ENCODE assay signal across 15 cellular contexts in the genomic region with DNA sequence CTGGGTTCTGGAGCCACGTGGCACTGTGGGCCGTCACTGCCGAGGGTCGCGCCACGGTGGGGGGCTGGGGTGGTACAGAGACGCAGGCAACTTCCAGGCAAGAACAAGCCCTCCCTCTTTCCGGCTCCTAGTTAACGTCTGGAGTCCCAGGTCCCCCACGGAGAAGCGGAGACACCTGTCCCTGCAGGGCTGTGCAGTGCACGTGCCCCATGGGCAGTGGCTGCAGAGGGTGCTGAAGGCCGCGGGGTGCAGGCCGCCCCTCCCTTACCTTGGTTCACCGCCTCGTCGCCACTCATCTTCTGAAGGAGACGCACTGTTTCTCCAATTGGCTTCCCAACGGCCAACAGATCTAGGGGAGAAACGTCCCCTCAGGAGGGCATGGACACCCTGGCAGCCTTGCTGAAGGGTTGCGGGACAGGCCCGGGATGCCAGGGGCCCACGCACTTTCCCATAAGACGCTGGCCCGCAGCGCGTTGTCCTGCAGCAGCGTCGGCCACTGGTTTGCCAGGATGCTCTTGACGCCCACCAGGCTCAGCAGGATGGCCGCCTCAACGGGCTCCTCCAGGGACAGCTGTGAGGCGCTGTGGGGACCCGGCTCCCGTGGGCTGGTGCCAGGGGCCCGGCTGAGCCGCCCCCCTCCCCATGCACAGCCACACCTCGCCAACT. TPM values are rescaled to one million over a fixed set of nuclear protein-coding genes. Genes with fewer than 3 reads are reported as not detected.
DNase-seq lines count a peak whose midpoint lies in the region; ATAC-seq and TF ChIP-seq lines count a peak whose summit lies in the region.
"Had no signal": no experiment of that assay in that cellular context is flagged by ENCODE, and none has a peak within 500 bp of the region (broad histone marks: within the 10 kb centered on the region; RNA-seq: fewer than 3 reads in every experiment).

No MANE protein-coding gene starts in this region.

- H3K4me1 ChIP-seq in endodermal cell (ENCODE audit: control insufficient read depth, insufficient read depth, low read length) (no peaks in the 10 kb centered on the region), neuronal stem cell (ENCODE audit: control insufficient read depth in 2 of 2, insufficient read depth in 1 of 2, low read depth in 1 of 2, low read length in 2 of 2) (peaks cover 0 to 4% of the 10 kb centered on the region in 2 donors), suprapubic skin (no peaks in the 10 kb centered on the region), mammary epithelial cell (ENCODE audit: insufficient read depth, low read length) (no peaks in the 10 kb centered on the region), esophagus squamous epithelium (no peaks in the 10 kb centered on the region)
- H3K4me1 ChIP-seq in CD8-positive, alpha-beta memory T cell (ENCODE audit: insufficient read depth, low read length), result no peaks in the 10 kb centered on the region

- H3K23ac ChIP-seq in neuronal stem cell (ENCODE audit: low read depth, low read length, poor library complexity), result peak overlapping the region; percentile 55

- intact Hi-C loops in mammary epithelial cell (cut with micrococcal nuclease) (no loop called here), esophagus squamous epithelium (cut with DNase I) (no loop called here)

- no TSS peak for BruUV-seq in mammary epithelial cell (replicated peaks; lab: Mats Ljungman, UMichigan)

- no peak overlapping the region for H4K8ac ChIP-seq in neuronal stem cell (ENCODE audit: low read depth, low read length)

- H3K18ac ChIP-seq in neuronal stem cell (ENCODE audit: low read length), result peak overlapping the region; percentile 81

- WGBS in endodermal cell (ENCODE audit: insufficient coverage in 1 of 2, insufficient read length in 1 of 2), 2 experiments, result 89 to 93% methylated on average over 34 to 39 of the region's 39 CpGs
- whole genome bisulfite sequencing in neuronal stem cell (ENCODE audit: extremely low coverage in 2 of 2, insufficient read length in 2 of 2, insufficient replicate concordance in 1 of 2), 2 donors, result no CpG with 5 or more reads among the region's 39 CpGs
- 80% methylated on average over 36 of the region's 39 CpGs for WGBS in suprapubic skin
- 63% methylated on average over 18 of the region's 39 CpGs for WGBS in mammary epithelial cell (ENCODE audit: low coverage, missing lambda C conversion rate)
- WGBS in esophagus squamous epithelium, 2 donors, result 73 to 80% methylated on average over 4 to 8 of the region's 39 CpGs

- H3K36me3 Mint-ChIP-seq in activated CD8-positive, alpha-beta memory T cell treated with anti-CD3 and anti-CD28 coated beads, Interleukin-2, amount 10 ng/mL, durations not matched to agents 7 days and 5 days, result no peaks in the 10 kb centered on the region
- H3K36me3 Mint-ChIP-seq in endodermal cell (ENCODE audit: low read depth), result no peaks in the 10 kb centered on the region
- no peaks in the 10 kb centered on the region for H3K36me3 Mint-ChIP-seq in CD8-positive, alpha-beta memory T cell

- no peaks in the 10 kb centered on the region for H3K9me3 Mint-ChIP-seq in activated CD8-positive, alpha-beta memory T cell treated with anti-CD3 and anti-CD28 coated beads, Interleukin-2, amount 10 ng/mL, durations not matched to agents 7 days and 5 days (ENCODE audit: low read depth)
- no peaks in the 10 kb centered on the region for H3K9me3 Mint-ChIP-seq in endodermal cell
- H3K9me3 Mint-ChIP-seq in CD8-positive, alpha-beta memory T cell, result no peaks in the 10 kb centered on the region
- H3K9me3 Mint-ChIP-seq: GM23338, H9 had no signal

- H3K9ac ChIP-seq in endodermal cell (ENCODE audit: extremely low read depth, low read length, poor library complexity, severe bottlenecking) (no peak overlapping the region), neuronal stem cell (ENCODE audit: low read depth, low read length, poor library complexity) (no peak overlapping the region), mammary epithelial cell (ENCODE audit: insufficient read depth, low read length) (no peak overlapping the region)
- H3K9ac ChIP-seq: BLaER1 had no signal

- H3K27ac ChIP-seq in endodermal cell (ENCODE audit: low read depth, low read length) (no peak overlapping the region), neuronal stem cell (replicated peaks; ENCODE audit: low read length) (no peak overlapping the region), suprapubic skin (no peak overlapping the region), mammary epithelial cell (ENCODE audit: insufficient read depth, low read depth, low read length) (no peak overlapping the region), esophagus squamous epithelium (no peak overlapping the region)
- no peak overlapping the region for H3K27ac ChIP-seq in CD8-positive, alpha-beta memory T cell (ENCODE audit: low read depth, low read length)
- H3K27ac ChIP-seq: 22Rv1, BLaER1 had no signal

- no peak overlapping the region for H3K4me3 Mint-ChIP-seq in activated CD8-positive, alpha-beta memory T cell treated with anti-CD3 and anti-CD28 coated beads, Interleukin-2, amount 10 ng/mL, durations not matched to agents 7 days and 5 days
- no peak overlapping the region for H3K4me3 Mint-ChIP-seq in endodermal cell
- no peak overlapping the region for H3K4me3 Mint-ChIP-seq in CD8-positive, alpha-beta memory T cell
- H3K4me3 Mint-ChIP-seq: GM23338, H9 had no signal

- TF ChIP-seq CTCF in endodermal cell (conservative IDR thresholded peaks at IDR 0.05) (no peak), suprapubic skin (IDR thresholded peaks at IDR 0.05) (no peak), mammary epithelial cell (conservative IDR thresholded peaks at IDR 0.05 in 1 of 2, IDR thresholded peaks at IDR 0.05 in 1 of 2; ENCODE audit: extremely low read depth in 1 of 2, insufficient read depth in 1 of 2, low read depth in 1 of 2, low read length in 2 of 2) (no peak), esophagus squamous epithelium (IDR thresholded peaks at IDR 0.05) (no peak)

- H3K27me3 ChIP-seq in endodermal cell (ENCODE audit: control insufficient read depth, insufficient read depth, low read length, poor library complexity, severe bottlenecking), result no peaks in the 10 kb centered on the region
- peaks cover 0 to 6% (median 0%) of the 10 kb centered on the region in 3 experiments for H3K27me3 ChIP-seq in neuronal stem cell (ENCODE audit: control insufficient read depth in 3 of 3, insufficient read depth in 3 of 3, low read depth in 1 of 3, low read length in 3 of 3)
- peaks cover 75% of the 10 kb centered on the region for H3K27me3 ChIP-seq in suprapubic skin
- H3K27me3 ChIP-seq in mammary epithelial cell (ENCODE audit: insufficient read depth, low read length), result no peaks in the 10 kb centered on the region
- no peaks in the 10 kb centered on the region for H3K27me3 ChIP-seq in CD8-positive, alpha-beta memory T cell (ENCODE audit: insufficient read depth, low read length, poor library complexity, severe bottlenecking)
- peaks cover 0 to 72% (median 0%) of the 10 kb centered on the region in 4 donors for H3K27me3 ChIP-seq in esophagus squamous epithelium
- H3K27me3 ChIP-seq: BLaER1 had no signal

- no peaks in the 10 kb centered on the region for H3K36me3 ChIP-seq in endodermal cell (ENCODE audit: control insufficient read depth, insufficient read depth, low read length)
- no peaks in the 10 kb centered on the region for H3K36me3 ChIP-seq in neuronal stem cell (replicated peaks in 1 of 2; ENCODE audit: control insufficient read depth in 2 of 2, insufficient read depth in 2 of 2, low read length in 2 of 2)
- no peaks in the 10 kb centered on the region for H3K36me3 ChIP-seq in suprapubic skin
- H3K36me3 ChIP-seq in mammary epithelial cell (ENCODE audit: insufficient read depth, low read length), result no peaks in the 10 kb centered on the region
- H3K36me3 ChIP-seq in CD8-positive, alpha-beta memory T cell (ENCODE audit: insufficient read depth, low read length), result no peaks in the 10 kb centered on the region
- no peaks in the 10 kb centered on the region for H3K36me3 ChIP-seq in esophagus squamous epithelium
- H3K36me3 ChIP-seq: BLaER1 had no signal

- H3K79me2 ChIP-seq in mammary epithelial cell (ENCODE audit: insufficient read depth, low read length), result no peaks in the 10 kb centered on the region

- POLR2A ChIA-PET in CD8-positive, alpha-beta memory T cell (lab: Charles Lee), result no interaction called here

- H2BK5ac ChIP-seq in neuronal stem cell (ENCODE audit: low read length), result no peak overlapping the region

- no peaks in the 10 kb centered on the region for H4K20me1 ChIP-seq in mammary epithelial cell (ENCODE audit: insufficient read depth, low read length)
- H4K20me1 ChIP-seq: BLaER1 had no signal

- peak; percentile 10 for DNase-seq in activated CD8-positive, alpha-beta memory T cell treated with anti-CD3 and anti-CD28 coated beads, Interleukin-2, amount 50 U/mL, for 4 hours
- no peak for DNase-seq in activated CD8-positive, alpha-beta memory T cell treated with anti-CD3 and anti-CD28 coated beads, Interleukin-2, amount 10 ng/mL, durations not matched to agents 7 days and 5 days
- DNase-seq in endodermal cell, result peak; percentile 40
- DNase-seq in neuronal stem cell (ENCODE audit: low spot score), result no peak
- peak; percentile 39 to 77 for DNase-seq in suprapubic skin (ENCODE audit: low spot score in 2 of 2)
- DNase-seq in mammary epithelial cell, result no peak
- no peak for DNase-seq in CD8-positive, alpha-beta memory T cell
- DNase-seq in esophagus squamous epithelium (lab: John Stamatoyannopoulos, UW), result no peak
- DNase-seq: AML-193, DMS53, H9 had no signal

- H4K91ac ChIP-seq in neuronal stem cell (ENCODE audit: low read depth, low read length, poor library complexity), result no peak overlapping the region

- H3K4me1 Mint-ChIP-seq in activated CD8-positive, alpha-beta memory T cell treated with anti-CD3 and anti-CD28 coated beads, Interleukin-2, amount 10 ng/mL, durations not matched to agents 7 days and 5 days, result no peaks in the 10 kb centered on the region
- H3K4me1 Mint-ChIP-seq in endodermal cell, result no peaks in the 10 kb centered on the region
- no peaks in the 10 kb centered on the region for H3K4me1 Mint-ChIP-seq in CD8-positive, alpha-beta memory T cell

- H2AK5ac ChIP-seq in neuronal stem cell (ENCODE audit: low read depth, low read length), result peak overlapping the region; percentile 75

- no peak overlapping the region for H2BK120ac ChIP-seq in neuronal stem cell (ENCODE audit: low read depth, low read length)

- TF ChIP-seq POLR2A in suprapubic skin (IDR thresholded peaks at IDR 0.05) (no peak), esophagus squamous epithelium (IDR thresholded peaks at IDR 0.05) (no peak)

- H2BK12ac ChIP-seq in neuronal stem cell (ENCODE audit: low read length), result peak overlapping the region; percentile 73

- no peak overlapping the region for H3K27ac Mint-ChIP-seq in activated CD8-positive, alpha-beta memory T cell treated with anti-CD3 and anti-CD28 coated beads, Interleukin-2, amount 10 ng/mL, durations not matched to agents 7 days and 5 days
- no peak overlapping the region for H3K27ac Mint-ChIP-seq in endodermal cell
- no peak overlapping the region for H3K27ac Mint-ChIP-seq in CD8-positive, alpha-beta memory T cell
- H3K27ac Mint-ChIP-seq: GM23338 had no signal

- H3K9me3 ChIP-seq in endodermal cell (ENCODE audit: control insufficient read depth, low read length) (no peaks in the 10 kb centered on the region), neuronal stem cell (replicated peaks in 1 of 2; ENCODE audit: control insufficient read depth in 2 of 2, insufficient read depth in 1 of 2, low read depth in 1 of 2, low read length in 2 of 2) (no peaks in the 10 kb centered on the region), suprapubic skin (no peaks in the 10 kb centered on the region), mammary epithelial cell (replicated peaks; ENCODE audit: insufficient read depth, low read length) (peaks cover 27% of the 10 kb centered on the region), esophagus squamous epithelium (no peaks in the 10 kb centered on the region)
- H3K9me3 ChIP-seq in CD8-positive, alpha-beta memory T cell (ENCODE audit: low read length), result no peaks in the 10 kb centered on the region
- H3K9me3 ChIP-seq: BLaER1 had no signal

- no peak overlapping the region for H3K4ac ChIP-seq in neuronal stem cell (ENCODE audit: low read length)

- no peak for ATAC-seq in activated CD8-positive, alpha-beta memory T cell treated with anti-CD3 and anti-CD28 coated beads, Interleukin-2, amount 10 ng/mL, durations not matched to agents 7 days and 5 days

- no peak for TF ChIP-seq EP300 in suprapubic skin (IDR thresholded peaks at IDR 0.05)

- CTCF ChIA-PET in activated CD8-positive, alpha-beta memory T cell treated with anti-CD3 and anti-CD28 coated beads, Interleukin-2, amount 10 ng/mL, durations not matched to agents 7 days and 5 days (lab: Charles Lee), result no interaction called here
- CTCF ChIA-PET in mammary epithelial cell (lab: Charles Lee; ENCODE audit: low non-redundant PET), result no interaction called here
- CTCF ChIA-PET in CD8-positive, alpha-beta memory T cell (lab: Charles Lee), result no interaction called here

- dilution Hi-C loops in mammary epithelial cell (cut with HindIII; ENCODE audit: low sequenced_read_pairs), result no loop called here

- H3K79me1 ChIP-seq in neuronal stem cell (ENCODE audit: low read depth, low read length), result peaks cover 3% of the 10 kb centered on the region

- H2AFZ ChIP-seq in neuronal stem cell (ENCODE audit: low read length) (no peak overlapping the region), mammary epithelial cell (ENCODE audit: low read depth, low read length) (no peak overlapping the region)
- H2AFZ ChIP-seq: GM23338 had no signal

- no peaks in the 10 kb centered on the region for H3K27me3 Mint-ChIP-seq in activated CD8-positive, alpha-beta memory T cell treated with anti-CD3 and anti-CD28 coated beads, Interleukin-2, amount 10 ng/mL, durations not matched to agents 7 days and 5 days
- H3K27me3 Mint-ChIP-seq in endodermal cell (ENCODE audit: insufficient read depth), result no peaks in the 10 kb centered on the region
- H3K27me3 Mint-ChIP-seq in CD8-positive, alpha-beta memory T cell, result peaks cover 0 to 1% of the 10 kb centered on the region in 2 donors

- H3K4me3 ChIP-seq in endodermal cell (ENCODE audit: low read length) (no peak overlapping the region), neuronal stem cell (ENCODE audit: low read length in 2 of 2) (peak overlapping the region in 1 of 2 donors; percentile 22), suprapubic skin (no peak overlapping the region), mammary epithelial cell (replicated peaks in 1 of 3; ENCODE audit: insufficient read depth in 1 of 3, low read depth in 2 of 3, low read length in 3 of 3) (no peak overlapping the region), esophagus squamous epithelium (no peak overlapping the region)
- no peak overlapping the region for H3K4me3 ChIP-seq in CD8-positive, alpha-beta memory T cell (ENCODE audit: low read length)
- H3K4me3 ChIP-seq: BLaER1, GM23338 had no signal

- H3K4me2 ChIP-seq in neuronal stem cell (ENCODE audit: insufficient read depth, low read length, poor library complexity, severe bottlenecking), result no peak overlapping the region
- no peak overlapping the region for H3K4me2 ChIP-seq in mammary epithelial cell (ENCODE audit: insufficient read depth, low read depth, low read length)
- H3K4me2 ChIP-seq: BLaER1, GM23338 had no signal

- peak overlapping the region; percentile 37 for H2BK15ac ChIP-seq in neuronal stem cell (ENCODE audit: low read length)

- no peak overlapping the region for H3K14ac ChIP-seq in neuronal stem cell (ENCODE audit: low read length)

- in situ Hi-C loops in mammary epithelial cell (cut with MboI; ENCODE audit: low sequenced_read_pairs in 2 of 2), result no loop called here

RNA-seq across cellular contexts. Expression of gene NKX6-2, which starts 24.3 kb away (rescaled TPM):
- not detected for total RNA-seq in activated CD8-positive, alpha-beta memory T cell treated with anti-CD3 and anti-CD28 coated beads, Interleukin-2, amount 10 ng/mL, durations not matched to agents 7 days and 5 days
- total RNA-seq in endodermal cell (under 1 TPM in 1 of 2 donors, not detected in 1; 0.31 TPM), suprapubic skin (not detected), mammary epithelial cell (not detected), esophagus squamous epithelium (under 1 TPM in 1 of 4 donors, not detected in 3; 0.57 TPM)
- 0.43 TPM for polyA plus RNA-seq in endodermal cell (2013, experiment 1 of 2)
- polyA plus RNA-seq in endodermal cell (2013, experiment 2 of 2), result 0.37 TPM
- 0.08 TPM for polyA plus RNA-seq in neuronal stem cell (2013, experiment 1 of 2)
- 0.06 TPM for polyA plus RNA-seq in neuronal stem cell (2013, experiment 2 of 2)
- not detected for polyA plus RNA-seq in mammary epithelial cell
- not detected for polyA minus RNA-seq in mammary epithelial cell
- not detected for total RNA-seq in CD8-positive, alpha-beta memory T cell
- polyA plus RNA-seq in CD8-positive, alpha-beta memory T cell, result not detected
- total RNA-seq: HT1080 had no signal

Comparison
In these comparisons a context has a peak if more than half of its experiments do, and no peak if none do; other contexts are left out.
1. DNase-seq: peak in activated CD8-positive, alpha-beta memory T cell treated with anti-CD3 and anti-CD28 coated beads, Interleukin-2, amount 50 U/mL, for 4 hours (single experiment), endodermal cell (single experiment) and suprapubic skin (2 of 2); none in activated CD8-positive, alpha-beta memory T cell treated with anti-CD3 and anti-CD28 coated beads, Interleukin-2, amount 10 ng/mL, durations not matched to agents 7 days and 5 days (single experiment), neuronal stem cell (single experiment), mammary epithelial cell (single experiment), CD8-positive, alpha-beta memory T cell (0 of 5) and esophagus squamous epithelium (single experiment).